Comparison of ENCODE assay signal across 25 cellular contexts in the genomic region with DNA sequence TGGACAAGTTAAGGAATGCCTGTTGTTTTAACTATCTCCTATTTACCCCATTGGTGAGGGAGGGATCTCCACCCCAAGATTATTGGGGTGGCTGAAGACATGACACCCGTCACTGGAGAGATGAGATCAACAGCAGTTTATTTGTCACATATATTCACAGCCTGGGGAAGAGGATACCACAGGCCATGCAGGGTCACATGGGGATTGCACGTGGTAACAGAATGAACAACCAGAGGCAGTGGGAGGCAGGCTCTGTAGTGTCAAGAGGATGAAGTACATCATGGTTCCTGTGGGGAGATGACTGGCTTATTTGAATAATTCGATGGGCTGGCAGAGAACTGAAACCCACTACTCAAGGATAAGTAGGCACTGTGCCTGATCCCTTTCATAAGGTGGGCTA. TPM values are rescaled to one million over a fixed set of nuclear protein-coding genes. Genes with fewer than 3 reads are reported as not detected.
"Had no signal": no experiment of that assay in that cellular context is flagged by ENCODE, and none has a peak within 500 bp of the region (broad histone marks: within the 10 kb centered on the region; RNA-seq: fewer than 3 reads in every experiment).

No MANE protein-coding gene starts in this region.

- DNase-seq: islet precursor cell; left ventricle myocardium inferior; midbrain; mucosa of descending colon; naive thymus-derived CD4-positive, alpha-beta T cell; nucleus accumbens; pancreas; posterior cingulate gyrus; retina; right cardiac atrium; spleen; stimulated activated CD4-positive, alpha-beta T cell treated with anti-CD3 and anti-CD28 coated beads, Interleukin-4, amount 100 ng/mL, for 24 hours; stimulated activated naive B cell treated with anti-CD40 and anti-IgM and Interleukin-4, amounts not matched to agents 10 μg/mL and 1 μg/mL and 100 μg/mL, for 72 hours; substantia nigra; uterus had no signal

- H3K36me3 ChIP-seq: left ventricle myocardium inferior, pancreas, prostate gland, spleen, tibial nerve, uterus had no signal

- H3K9me3 Mint-ChIP-seq: memory B cell; stimulated activated naive CD8-positive, alpha-beta T cell treated with anti-CD3 and anti-CD28 coated beads, Interleukin-15, Interleukin-2, amounts not matched to agents 100 ng/mL and 50 ng/mL, for 24 hours; type B pancreatic cell had no signal

- H3K4me1 Mint-ChIP-seq: naive thymus-derived CD4-positive, alpha-beta T cell; stimulated activated naive B cell treated with anti-CD40 and anti-IgM and Interleukin-4, amounts not matched to agents 10 μg/mL and 1 μg/mL and 100 μg/mL, for 72 hours had no signal

- H3K79me2 ChIP-seq: hepatocyte had no signal

- H3K27me3 Mint-ChIP-seq: type B pancreatic cell had no signal

- H3K4me2 ChIP-seq: hepatocyte had no signal

- H3K4me1 ChIP-seq: left ventricle myocardium inferior, pancreas, prostate gland, spleen, tibial nerve, uterus had no signal

- H3K4me3 Mint-ChIP-seq: memory B cell; naive thymus-derived CD4-positive, alpha-beta T cell; natural killer cell treated with Interleukin-12 subunit alpha and Interleukin-12 subunit beta and Interleukin-15 and Interleukin-18, amount 100 ng/mL, for 72 hours; stimulated activated naive B cell treated with anti-CD40 and anti-IgM and Interleukin-4, amounts not matched to agents 10 μg/mL and 1 μg/mL and 100 μg/mL, for 72 hours; stimulated activated naive CD8-positive, alpha-beta T cell treated with anti-CD3 and anti-CD28 coated beads, Interleukin-15, Interleukin-2, amounts not matched to agents 100 ng/mL and 50 ng/mL, for 24 hours; type B pancreatic cell had no signal

- H3K27ac ChIP-seq: hepatocyte, left ventricle myocardium inferior, pancreas, prostate gland, skin epidermis, spleen, tibial nerve, uterus had no signal

- H3K27me3 ChIP-seq: hepatocyte, tibial nerve, uterus had no signal

- H3K4me3 ChIP-seq: hepatocyte, left ventricle myocardium inferior, mucosa of descending colon, pancreas, prostate gland, skin epidermis, spleen, tibial nerve, uterus had no signal

- H2AFZ ChIP-seq: hepatocyte had no signal

- H3K9me3 ChIP-seq: mucosa of descending colon, pancreas, prostate gland, spleen, tibial nerve, uterus had no signal

- H3K27ac Mint-ChIP-seq: memory B cell; naive thymus-derived CD4-positive, alpha-beta T cell; natural killer cell treated with Interleukin-12 subunit alpha and Interleukin-12 subunit beta and Interleukin-15 and Interleukin-18, amount 100 ng/mL, for 72 hours; stimulated activated naive B cell treated with anti-CD40 and anti-IgM and Interleukin-4, amounts not matched to agents 10 μg/mL and 1 μg/mL and 100 μg/mL, for 72 hours; stimulated activated naive CD8-positive, alpha-beta T cell treated with anti-CD3 and anti-CD28 coated beads, Interleukin-15, Interleukin-2, amounts not matched to agents 100 ng/mL and 50 ng/mL, for 24 hours; type B pancreatic cell had no signal

- ATAC-seq: mucosa of descending colon; naive thymus-derived CD4-positive, alpha-beta T cell; pancreas; right cardiac atrium; sciatic nerve; stimulated activated naive B cell treated with anti-CD40 and anti-IgM and Interleukin-4, amounts not matched to agents 10 μg/mL and 1 μg/mL and 100 μg/mL, for 72 hours had no signal

RNA-seq across cellular contexts. Expression of a gene that starts 18.6 kb away (rescaled TPM):
- polyA plus RNA-seq: naive thymus-derived CD4-positive, alpha-beta T cell; neural cell; right cardiac atrium; spleen had no signal
